1 cellular context compared by ENCODE assay signal in the genomic region with DNA sequence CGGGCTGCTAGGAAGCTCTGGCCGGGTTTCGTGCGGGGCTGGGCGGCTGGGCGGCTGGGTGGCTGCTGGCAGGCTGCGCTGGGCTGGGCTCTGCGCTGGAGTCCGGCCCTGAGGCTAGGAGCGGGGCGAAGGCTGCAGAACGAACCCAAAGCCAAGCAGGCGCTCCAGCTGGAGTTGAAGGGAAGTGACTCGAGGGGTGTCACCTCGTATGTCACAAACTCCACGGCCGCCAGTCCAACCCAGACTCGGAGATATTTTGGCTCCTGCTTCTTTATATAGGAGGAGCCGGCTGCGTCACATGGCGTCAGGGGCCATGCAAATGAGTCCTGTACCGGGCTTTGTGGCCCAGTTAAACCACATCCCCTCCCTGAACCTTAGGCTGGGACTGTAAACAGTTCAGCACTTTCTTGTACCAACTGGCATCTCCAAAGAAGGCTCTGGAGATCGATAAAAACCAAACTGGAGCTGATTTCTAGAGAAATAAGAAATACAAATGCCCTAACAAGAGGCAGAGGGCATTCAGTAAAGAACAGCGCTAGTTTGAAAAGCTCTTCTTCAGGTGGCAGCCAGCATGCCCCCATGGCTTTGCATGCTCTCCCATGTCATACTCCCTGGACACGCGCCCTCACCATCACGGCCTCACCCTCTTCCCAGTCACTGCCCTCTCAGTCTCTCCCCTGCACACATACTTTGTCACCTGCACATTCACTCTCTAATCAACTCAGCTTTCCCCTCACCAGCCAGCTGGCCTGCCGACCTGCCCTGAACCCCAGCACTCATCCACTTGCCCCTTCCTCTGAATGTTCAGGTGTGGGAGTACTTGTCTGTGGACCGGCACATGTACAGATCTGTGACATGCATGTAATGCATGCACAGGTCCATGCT.
TF ChIP-seq lines count a peak whose summit lies in the region.

No MANE protein-coding gene starts in this region.

TF ChIP-seq in HepG2, 621 proteins besides CTCF, POLR2A, EP300 and RAD21 (continued from another document):
- TF ChIP-seq, protein P1, sequence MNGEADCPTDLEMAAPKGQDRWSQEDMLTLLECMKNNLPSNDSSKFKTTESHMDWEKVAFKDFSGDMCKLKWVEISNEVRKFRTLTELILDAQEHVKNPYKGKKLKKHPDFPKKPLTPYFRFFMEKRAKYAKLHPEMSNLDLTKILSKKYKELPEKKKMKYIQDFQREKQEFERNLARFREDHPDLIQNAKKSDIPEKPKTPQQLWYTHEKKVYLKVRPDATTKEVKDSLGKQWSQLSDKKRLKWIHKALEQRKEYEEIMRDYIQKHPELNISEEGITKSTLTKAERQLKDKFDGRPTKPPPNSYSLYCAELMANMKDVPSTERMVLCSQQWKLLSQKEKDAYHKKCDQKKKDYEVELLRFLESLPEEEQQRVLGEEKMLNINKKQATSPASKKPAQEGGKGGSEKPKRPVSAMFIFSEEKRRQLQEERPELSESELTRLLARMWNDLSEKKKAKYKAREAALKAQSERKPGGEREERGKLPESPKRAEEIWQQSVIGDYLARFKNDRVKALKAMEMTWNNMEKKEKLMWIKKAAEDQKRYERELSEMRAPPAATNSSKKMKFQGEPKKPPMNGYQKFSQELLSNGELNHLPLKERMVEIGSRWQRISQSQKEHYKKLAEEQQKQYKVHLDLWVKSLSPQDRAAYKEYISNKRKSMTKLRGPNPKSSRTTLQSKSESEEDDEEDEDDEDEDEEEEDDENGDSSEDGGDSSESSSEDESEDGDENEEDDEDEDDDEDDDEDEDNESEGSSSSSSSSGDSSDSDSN (CRISPR knock-in tag; IDR thresholded peaks at IDR 0.05): peak; percentile 44; the same call in 1 of the 2 replicates
